ENCODE assay signal across 21 cellular contexts in genomic region chr1:61274979-61275378, GRCh38.
A peak's percentile ranks its signal among the peaks of the same experiment; 100 is the strongest.
DNase-seq lines count a peak whose midpoint lies in the region; ATAC-seq, FAIRE-seq and TF ChIP-seq lines count a peak whose summit lies in the region.
"Had no signal": no experiment of that assay in that cellular context is flagged by ENCODE, and none has a peak within 500 bp of the region (broad histone marks: within the 10 kb centered on the region; RNA-seq: fewer than 3 reads in every experiment).

No MANE protein-coding gene starts in this region.

- H3K4me3 ChIP-seq in coronary artery (peak overlapping the region; percentile 23), subcutaneous abdominal adipose tissue (ENCODE audit: low read depth in 1 of 5, low read length in 5 of 5) (peak overlapping the region in 1 of 5 donors; percentile 37)
- H3K4me3 ChIP-seq: A549, HAP-1, Peyer's patch had no signal

- no peaks in the 10 kb centered on the region for H3K36me3 Mint-ChIP-seq in stimulated activated naive B cell treated with anti-CD40 and anti-IgM and Interleukin-4, amounts not matched to agents 10 μg/mL and 1 μg/mL and 100 μg/mL, for 72 hours

- H3K9me3 ChIP-seq in subcutaneous abdominal adipose tissue (ENCODE audit: control insufficient read depth in 5 of 5, low read length in 5 of 5) = no peaks in the 10 kb centered on the region
- H3K9me3 ChIP-seq: A549, HAP-1, Peyer's patch had no signal

- H3K36me3 ChIP-seq in subcutaneous abdominal adipose tissue (ENCODE audit: control insufficient read depth in 5 of 5, insufficient read depth in 5 of 5, low read length in 5 of 5) = no peaks in the 10 kb centered on the region
- H3K36me3 ChIP-seq: Peyer's patch had no signal

- peak; percentile 10 for ATAC-seq in left ventricle myocardium superior
- ATAC-seq in stimulated activated naive B cell treated with anti-CD40 and anti-IgM and Interleukin-4, amounts not matched to agents 10 μg/mL and 1 μg/mL and 100 μg/mL, for 72 hours (replicated peaks) = no peak
- ATAC-seq: A549 had no signal

- H3K27ac Mint-ChIP-seq in stimulated activated naive B cell treated with anti-CD40 and anti-IgM and Interleukin-4, amounts not matched to agents 10 μg/mL and 1 μg/mL and 100 μg/mL, for 72 hours = no peak overlapping the region
- H3K27ac Mint-ChIP-seq: CD4-positive, CD25-positive, alpha-beta regulatory T cell had no signal

- H3K9ac ChIP-seq in subcutaneous abdominal adipose tissue (ENCODE audit: low read length in 5 of 5) = peak overlapping the region in 1 of 5 donors; percentile 21

- in situ Hi-C loops in G401 (cut with HindIII; ENCODE audit: low sequenced_read_pairs) = no loop called here

- intact Hi-C loops in left ventricle myocardium superior (cut with micrococcal nuclease) = no loop called here

- DNase-seq in G401 (ENCODE audit: low spot score) (peak; percentile 64), coronary artery (ENCODE audit: low spot score) (no peak), left ventricle myocardium superior (no peak), urothelium cell line (ENCODE audit: low spot score) (no peak), NCI-H345 (lab: John Stamatoyannopoulos, UW) (no peak)
- DNase-seq in stimulated activated CD4-positive, alpha-beta T cell treated with anti-CD3 and anti-CD28 coated beads, Interleukin-4, amount 100 ng/mL, for 4 hours = no peak
- DNase-seq in stimulated activated naive B cell treated with anti-CD40 and anti-IgM and Interleukin-4, amounts not matched to agents 10 μg/mL and 1 μg/mL and 100 μg/mL, for 72 hours = no peak
- DNase-seq: AML-193; Calu3; CD4-positive, CD25-positive, alpha-beta regulatory T cell; DMS79; IMR-90; Kasumi-1; NCI-H1930; NCI-H2171 treated with DMSO at 0.1 percent for 48 hours; NCI-H510A; Peyer's patch had no signal

- H3K27me3 ChIP-seq in subcutaneous abdominal adipose tissue (ENCODE audit: control insufficient read depth in 5 of 5, insufficient read depth in 4 of 5, low read length in 5 of 5) = no peaks in the 10 kb centered on the region
- H3K27me3 ChIP-seq: Peyer's patch had no signal

- H3K9me3 Mint-ChIP-seq in stimulated activated naive B cell treated with anti-CD40 and anti-IgM and Interleukin-4, amounts not matched to agents 10 μg/mL and 1 μg/mL and 100 μg/mL, for 72 hours = no peaks in the 10 kb centered on the region

- H3K4me1 ChIP-seq in subcutaneous abdominal adipose tissue (ENCODE audit: control insufficient read depth in 5 of 5, insufficient read depth in 5 of 5, low read length in 5 of 5) = peaks cover 0 to 57% (median 30%) of the 10 kb centered on the region in 5 donors
- H3K4me1 ChIP-seq: Peyer's patch had no signal

- no peak overlapping the region for H3K4me3 Mint-ChIP-seq in stimulated activated naive B cell treated with anti-CD40 and anti-IgM and Interleukin-4, amounts not matched to agents 10 μg/mL and 1 μg/mL and 100 μg/mL, for 72 hours
- H3K4me3 Mint-ChIP-seq: CD4-positive, CD25-positive, alpha-beta regulatory T cell had no signal

- H3K27ac ChIP-seq in coronary artery = peak overlapping the region in 1 of 2 donors; percentile 49
- peak overlapping the region; percentile 26 for H3K27ac ChIP-seq in subcutaneous abdominal adipose tissue (ENCODE audit: low read depth, low read length)
- H3K27ac ChIP-seq: A549, Peyer's patch had no signal

- no peaks in the 10 kb centered on the region for H3K27me3 Mint-ChIP-seq in stimulated activated naive B cell treated with anti-CD40 and anti-IgM and Interleukin-4, amounts not matched to agents 10 μg/mL and 1 μg/mL and 100 μg/mL, for 72 hours

- no peak for TF ChIP-seq CTCF in coronary artery (IDR thresholded peaks at IDR 0.05)

- no peak for FAIRE-seq in urothelium cell line (lab: Jason Lieb, UNC)
- FAIRE-seq: A549, GM12891 had no signal

- peaks cover 4 to 11% of the 10 kb centered on the region in 2 donors for H3K4me1 Mint-ChIP-seq in stimulated activated naive B cell treated with anti-CD40 and anti-IgM and Interleukin-4, amounts not matched to agents 10 μg/mL and 1 μg/mL and 100 μg/mL, for 72 hours
